Comparison of ENCODE assay signal across 1 cellular context in the genomic region with DNA sequence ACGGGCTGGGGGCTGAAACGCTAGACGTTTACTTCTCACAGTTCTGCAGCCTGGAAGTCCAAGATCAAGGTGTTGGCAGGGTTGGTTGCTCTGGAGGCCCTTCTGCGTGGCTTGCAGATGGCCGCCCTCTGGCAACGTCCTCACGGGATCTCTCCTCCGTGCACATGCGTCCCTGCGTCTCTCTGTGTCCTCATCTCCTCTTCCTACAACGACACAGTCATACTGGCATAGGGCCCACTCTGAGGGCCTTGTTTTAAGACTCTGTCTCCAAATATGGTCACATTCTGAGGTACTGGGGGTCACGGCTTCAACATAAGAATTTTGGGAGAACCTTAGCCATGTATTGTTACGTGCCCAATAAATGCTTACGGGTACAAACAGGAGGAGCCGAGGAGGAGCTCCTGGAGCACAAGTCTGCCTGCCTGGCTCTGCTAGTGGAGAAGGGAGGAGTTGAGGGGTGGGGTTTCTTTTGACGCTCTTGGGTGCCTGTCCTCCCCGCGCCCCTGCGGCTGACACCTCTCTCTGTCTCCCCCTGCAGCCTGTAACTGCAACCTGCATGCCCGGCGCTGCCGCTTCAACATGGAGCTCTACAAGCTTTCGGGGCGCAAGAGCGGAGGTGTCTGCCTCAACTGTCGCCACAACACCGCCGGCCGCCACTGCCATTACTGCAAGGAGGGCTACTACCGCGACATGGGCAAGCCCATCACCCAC.
TF ChIP-seq lines count a peak whose summit lies in the region.

No MANE protein-coding gene starts in this region.

TF ChIP-seq in GM23338, 12 proteins besides CTCF, POLR2A, EP300 and RAD21 (continued from another document):
- TF ChIP-seq ZNF462 (CRISPR knock-in tag; IDR thresholded peaks at IDR 0.05) (no peak), EZH2 (IDR thresholded peaks at IDR 0.05; ENCODE audit: low read depth, unreplicated experiment) (no peak), STAT1 (IDR thresholded peaks at IDR 0.05; ENCODE audit: unreplicated experiment) (no peak), EZH2phosphoT487 (IDR thresholded peaks at IDR 0.05; ENCODE audit: unreplicated experiment) (no peak), JUNB (IDR thresholded peaks at IDR 0.05; ENCODE audit: unreplicated experiment) (no peak), NANOG (IDR thresholded peaks at IDR 0.05; ENCODE audit: borderline replicate concordance) (no peak), CREB1 (CRISPR knock-in tag; IDR thresholded peaks at IDR 0.05; ENCODE audit: low read depth) (no peak)
